Comparison of ENCODE assay signal across 8 cellular contexts in genomic region chr2:29921560-29921915, GRCh38. TPM values are rescaled to one million over a fixed set of nuclear protein-coding genes. Genes with fewer than 3 reads are reported as not detected.
A peak's percentile ranks its signal among the peaks of the same experiment; 100 is the strongest.
DNase-seq lines count a peak whose midpoint lies in the region; ATAC-seq and TF ChIP-seq lines count a peak whose summit lies in the region.

TSS of gene ALK (minus strand) at chr2:29921586. CDS start at chr2:29920659, 927 bp downstream.

- H3K4me1 ChIP-seq in RWPE2 (ENCODE audit: insufficient read depth, poor library complexity, severe bottlenecking) (no peaks in the 10 kb centered on the region), thymus (ENCODE audit: control insufficient read depth, insufficient read depth, low read length) (peaks cover 6% of the 10 kb centered on the region)

- intact Hi-C loops in Calu3 (cut with micrococcal nuclease; ENCODE audit: unreplicated experiment): no loop called here

- H3K4me1 Mint-ChIP-seq in Calu3 (ENCODE audit: low read depth, unreplicated experiment): no peaks in the 10 kb centered on the region
- peaks cover 10% of the 10 kb centered on the region for H3K4me1 Mint-ChIP-seq in activated naive CD4-positive, alpha-beta T cell treated with anti-CD3 and anti-CD28 coated beads, Interleukin-2, amount 10 ng/mL, durations not matched to agents 7 days and 5 days

- CTCF ChIA-PET in Calu3 (lab: Charles Lee): interaction anchor here (0.6 to 2.6 kb wide), 2 partner anchors 100 to 150 kb away, joined by 5 to 18 read pairs; no protein-coding TSS in a partner anchor
- CTCF ChIA-PET in activated naive CD4-positive, alpha-beta T cell treated with anti-CD3 and anti-CD28 coated beads, Interleukin-2, amount 10 ng/mL, durations not matched to agents 7 days and 5 days (lab: Charles Lee): interaction anchor here (1.1 to 6.6 kb wide), 3 partner anchors 21 to 151 kb away, joined by 4 to 85 read pairs (median 28); no protein-coding TSS in a partner anchor

- no peaks in the 10 kb centered on the region for H3K9me3 Mint-ChIP-seq in Calu3 (ENCODE audit: low read depth, unreplicated experiment)
- no peaks in the 10 kb centered on the region for H3K9me3 Mint-ChIP-seq in activated naive CD4-positive, alpha-beta T cell treated with anti-CD3 and anti-CD28 coated beads, Interleukin-2, amount 10 ng/mL, durations not matched to agents 7 days and 5 days

- H3K27ac Mint-ChIP-seq in Calu3 (ENCODE audit: unreplicated experiment): no peak within 1 kb of the TSS
- H3K27ac Mint-ChIP-seq in activated naive CD4-positive, alpha-beta T cell treated with anti-CD3 and anti-CD28 coated beads, Interleukin-2, amount 10 ng/mL, durations not matched to agents 7 days and 5 days: no peak within 1 kb of the TSS

- peaks cover 94% of the 10 kb centered on the region for H3K27me3 Mint-ChIP-seq in Calu3 (ENCODE audit: unreplicated experiment)
- peaks cover 51% of the 10 kb centered on the region for H3K27me3 Mint-ChIP-seq in activated naive CD4-positive, alpha-beta T cell treated with anti-CD3 and anti-CD28 coated beads, Interleukin-2, amount 10 ng/mL, durations not matched to agents 7 days and 5 days

- H3K27ac ChIP-seq in RWPE2 (ENCODE audit: poor library complexity, severe bottlenecking): no peak within 1 kb of the TSS
- no peak within 1 kb of the TSS for H3K27ac ChIP-seq in thymus (ENCODE audit: low read depth)

- peak within 1 kb of the TSS; percentile 27 for H3K4me3 ChIP-seq in RWPE2 (ENCODE audit: severe bottlenecking)
- H3K4me3 ChIP-seq in thymus (ENCODE audit: low read length): peak within 1 kb of the TSS; percentile 11

- H3K9me3 ChIP-seq in RWPE2 (ENCODE audit: severe bottlenecking) (no peaks in the 10 kb centered on the region), thymus (ENCODE audit: control insufficient read depth) (peaks cover 2% of the 10 kb centered on the region)

- DNase-seq in Calu3 (peak; percentile 75), KBM-7 (peak; percentile 91), RWPE2 (ENCODE audit: low spot score) (peak; percentile 92), globus pallidus (ENCODE audit: low spot score) (peak; percentile 91), occipital lobe (lab: John Stamatoyannopoulos, UW) (peak; percentile 87)
- DNase-seq in activated naive CD4-positive, alpha-beta T cell treated with anti-CD3 and anti-CD28 coated beads, Interleukin-2, amount 10 ng/mL, durations not matched to agents 7 days and 5 days: peak; percentile 72

- H3K27me3 ChIP-seq in RWPE2 (ENCODE audit: insufficient read depth, poor library complexity, severe bottlenecking) (peaks cover 41% of the 10 kb centered on the region), thymus (ENCODE audit: control insufficient read depth, insufficient read depth) (peaks cover 29% of the 10 kb centered on the region)

- peak within 1 kb of the TSS; percentile 30 for H3K4me3 Mint-ChIP-seq in Calu3 (ENCODE audit: low read depth, unreplicated experiment)
- no peak within 1 kb of the TSS for H3K4me3 Mint-ChIP-seq in activated naive CD4-positive, alpha-beta T cell treated with anti-CD3 and anti-CD28 coated beads, Interleukin-2, amount 10 ng/mL, durations not matched to agents 7 days and 5 days

- in situ Hi-C loops in KBM-7 (cut with MboI; ENCODE audit: low pct_unique_long_range_greater_than_20kb, low sequenced_read_pairs): no loop called here

- H3K36me3 ChIP-seq in RWPE2 (ENCODE audit: low read depth) (no peaks in the 10 kb centered on the region), thymus (ENCODE audit: control insufficient read depth, insufficient read depth) (no peaks in the 10 kb centered on the region)

- peaks cover 5% of the 10 kb centered on the region for H3K36me3 Mint-ChIP-seq in Calu3 (ENCODE audit: insufficient read depth, unreplicated experiment)
- no peaks in the 10 kb centered on the region for H3K36me3 Mint-ChIP-seq in activated naive CD4-positive, alpha-beta T cell treated with anti-CD3 and anti-CD28 coated beads, Interleukin-2, amount 10 ng/mL, durations not matched to agents 7 days and 5 days

- TF ChIP-seq CTCF in Calu3 (IDR thresholded peaks at IDR 0.05; ENCODE audit: unreplicated experiment): no peak
- no peak for TF ChIP-seq CTCF in RWPE2 (IDR thresholded peaks at IDR 0.05; ENCODE audit: poor library complexity, severe bottlenecking)

- BruUV-seq in Calu3 (replicated peaks; lab: Mats Ljungman, UMichigan): no TSS peak

- WGBS in thymus: under 1% methylated on average over 27 of the region's 27 CpGs

- ATAC-seq in RWPE2 (ENCODE audit: low read depth): peak; percentile 95
- no peak for ATAC-seq in HG02610 (IDR thresholded peaks at IDR 0.05; ENCODE audit: unreplicated experiment)

RNA-seq across cellular contexts. Expression of gene ALK, which starts in this region (rescaled TPM):
- total RNA-seq in Calu3 (2022) (not detected in 2 replicates), occipital lobe (0.78 TPM)
- 0.21 TPM for polyA plus RNA-seq in thymus

Comparison
In these comparisons a context has a peak if more than half of its experiments do, and no peak if none do; other contexts are left out.
1. Peak in DNase-seq in Calu3; RNA of the gene not detected or under 1 TPM.
2. Peak in DNase-seq in occipital lobe; RNA of the gene not detected or under 1 TPM.